Comparison of ENCODE assay signal across 18 cellular contexts in genomic region chr2:2926858-2927175, GRCh38.
A peak's percentile ranks its signal among the peaks of the same experiment; 100 is the strongest.
DNase-seq lines count a peak whose midpoint lies in the region; ATAC-seq and TF ChIP-seq lines count a peak whose summit lies in the region.
"Had no signal": no experiment of that assay in that cellular context is flagged by ENCODE, and none has a peak within 500 bp of the region (broad histone marks: within the 10 kb centered on the region; RNA-seq: fewer than 3 reads in every experiment).

No MANE protein-coding gene starts in this region.

- peak overlapping the region; percentile 36 for H3K4me2 ChIP-seq in OCI-LY3 (ENCODE audit: low read length)

- H3K9ac ChIP-seq in OCI-LY3 (ENCODE audit: low read length) = no peak overlapping the region

- no peak overlapping the region for H3K4me3 ChIP-seq in OCI-LY3 (ENCODE audit: low read length)
- no peak overlapping the region for H3K4me3 ChIP-seq in right cardiac atrium (ENCODE audit: low read length)
- H3K4me3 ChIP-seq: thyroid gland had no signal

- DNase-seq in right cardiac atrium (no peak), A172 (ENCODE audit: low spot score) (no peak), NCI-H1694 treated with DMSO at 0.1 percent for 48 hours (lab: John Stamatoyannopoulos, UW) (no peak)
- no peak for DNase-seq in activated T-cell treated with anti-CD3 and anti-CD28 coated beads, Interleukin-2, amount 50 U/mL, for 4 hours
- DNase-seq: CD8-positive, alpha-beta T cell; cerebellar nuclear complex; mammary epithelial cell; NCI-H1436; NCI-H524 treated with DMSO at 0.1 percent for 48 hours; occipital lobe; small intestine; thyroid gland had no signal

- H3K27me3 ChIP-seq in OCI-LY3 (ENCODE audit: low read depth, low read length) (no peaks in the 10 kb centered on the region), right cardiac atrium (ENCODE audit: control insufficient read depth, insufficient read depth) (no peaks in the 10 kb centered on the region)
- H3K27me3 ChIP-seq: thyroid gland had no signal

- ATAC-seq in GM19023 (IDR thresholded peaks at IDR 0.05; ENCODE audit: unreplicated experiment) = peak; percentile 45
- peak; percentile 55 for ATAC-seq in GM21717 (IDR thresholded peaks at IDR 0.05; ENCODE audit: unreplicated experiment)
- ATAC-seq in HG03066 (IDR thresholded peaks at IDR 0.05; ENCODE audit: low read depth, unreplicated experiment) = peak; percentile 33
- ATAC-seq in right cardiac atrium = no peak
- ATAC-seq in activated T-cell treated with anti-CD3 and anti-CD28 coated beads, Interleukin-2, amount 50 U/mL, for 4 hours = no peak
- ATAC-seq: CD8-positive, alpha-beta T cell; Right ventricle myocardium inferior had no signal

- intact Hi-C loops in right cardiac atrium (cut with DNase I) = no loop called here

- H3K27me3 Mint-ChIP-seq in activated T-cell treated with anti-CD3 and anti-CD28 coated beads, Interleukin-2, amount 50 U/mL, for 4 hours (ENCODE audit: low read depth) = no peaks in the 10 kb centered on the region

- H3K36me3 ChIP-seq in OCI-LY3 (replicated peaks; ENCODE audit: low read depth, low read length) = no peaks in the 10 kb centered on the region
- H3K36me3 ChIP-seq: thyroid gland had no signal

- peak overlapping the region; percentile 51 for H3K27ac ChIP-seq in OCI-LY3 (ENCODE audit: low read length)
- no peak overlapping the region for H3K27ac ChIP-seq in right cardiac atrium (ENCODE audit: low read length)
- H3K27ac ChIP-seq: thyroid gland had no signal

- H3K9me3 Mint-ChIP-seq in activated T-cell treated with anti-CD3 and anti-CD28 coated beads, Interleukin-2, amount 50 U/mL, for 4 hours = peaks cover 4% of the 10 kb centered on the region
- H3K9me3 Mint-ChIP-seq: CD8-positive, alpha-beta T cell had no signal

- WGBS in right cardiac atrium = 77% methylated on average over 4 of the region's 4 CpGs

- H3K9me3 ChIP-seq in OCI-LY3 (ENCODE audit: insufficient read depth, low read length) (no peaks in the 10 kb centered on the region), right cardiac atrium (ENCODE audit: control insufficient read depth, low read length) (no peaks in the 10 kb centered on the region)
- H3K9me3 ChIP-seq: thyroid gland had no signal

- no peak for TF ChIP-seq CTCF in OCI-LY3 (IDR thresholded peaks at IDR 0.05; ENCODE audit: low read depth, low read length)

- H3K79me2 ChIP-seq in OCI-LY3 (ENCODE audit: low read length) = no peaks in the 10 kb centered on the region

- no peaks in the 10 kb centered on the region for H3K36me3 Mint-ChIP-seq in activated T-cell treated with anti-CD3 and anti-CD28 coated beads, Interleukin-2, amount 50 U/mL, for 4 hours (ENCODE audit: insufficient read depth)
- H3K36me3 Mint-ChIP-seq: activated naive CD8-positive, alpha-beta T cell; CD8-positive, alpha-beta T cell had no signal

- H2AFZ ChIP-seq in OCI-LY3 (ENCODE audit: low read depth, low read length) = no peak overlapping the region

- H3K4me1 Mint-ChIP-seq in activated T-cell treated with anti-CD3 and anti-CD28 coated beads, Interleukin-2, amount 50 U/mL, for 4 hours (ENCODE audit: low read depth) = no peaks in the 10 kb centered on the region

- H4K20me1 ChIP-seq in OCI-LY3 (ENCODE audit: insufficient read depth, low read length) = no peaks in the 10 kb centered on the region

- H3K4me1 ChIP-seq in OCI-LY3 (ENCODE audit: low read length) (peaks cover 18% of the 10 kb centered on the region), right cardiac atrium (ENCODE audit: control insufficient read depth, insufficient read depth, low read length) (no peaks in the 10 kb centered on the region)
- H3K4me1 ChIP-seq: thyroid gland had no signal

- no peak overlapping the region for H3K4me3 Mint-ChIP-seq in activated T-cell treated with anti-CD3 and anti-CD28 coated beads, Interleukin-2, amount 50 U/mL, for 4 hours
- H3K4me3 Mint-ChIP-seq: activated naive CD8-positive, alpha-beta T cell; CD8-positive, alpha-beta T cell had no signal

Comparison
In these comparisons a context has a peak if more than half of its experiments do, and no peak if none do; other contexts are left out.
1. ATAC-seq: peak in GM19023 (single experiment), GM21717 (single experiment) and HG03066 (single experiment); none in right cardiac atrium (0 of 2) and activated T-cell treated with anti-CD3 and anti-CD28 coated beads, Interleukin-2, amount 50 U/mL, for 4 hours (0 of 2).